8 cellular contexts compared by ENCODE assay signal in genomic region chr19:47863514-47863936, GRCh38. TPM values are rescaled to one million over a fixed set of nuclear protein-coding genes. Genes with fewer than 3 reads are reported as not detected.
DNase-seq lines count a peak whose midpoint lies in the region; ATAC-seq, FAIRE-seq and TF ChIP-seq lines count a peak whose summit lies in the region.

No MANE protein-coding gene starts in this region.

- H3K4me1 Mint-ChIP-seq in chondrocyte (ENCODE audit: low read depth): no peaks in the 10 kb centered on the region

- FAIRE-seq in GM19239 (lab: Jason Lieb, UNC): no peak

- POLR2A ChIA-PET in A673 (lab: Charles Lee; ENCODE audit: low non-redundant PET): no interaction called here

- H3K4me3 ChIP-seq in A673 (ENCODE audit: low read depth, low read length, poor library complexity, severe bottlenecking) (no peak overlapping the region), left lung (no peak overlapping the region)

- no peaks in the 10 kb centered on the region for H3K9me3 ChIP-seq in A673 (ENCODE audit: low read depth, low read length, poor library complexity, severe bottlenecking)
- no peaks in the 10 kb centered on the region for H3K9me3 ChIP-seq in left lung

- H3K36me3 ChIP-seq in A673 (ENCODE audit: insufficient read depth, low read length, poor library complexity, severe bottlenecking): no peaks in the 10 kb centered on the region
- no peaks in the 10 kb centered on the region for H3K36me3 ChIP-seq in left lung

- intact Hi-C loops in A673 (cut with micrococcal nuclease; ENCODE audit: unreplicated experiment): loop anchor here (1.0 kb wide), 1 partner anchor 50 kb away; no protein-coding TSS in a partner anchor
- intact Hi-C loops in left lung (cut with DNase I): no loop called here

- DNase-seq in A673 (ENCODE audit: low spot score) (peak; percentile 86), GM19239 (ENCODE audit: insufficient read length, low spot score) (peak; percentile 94), NCI-H510A (lab: John Stamatoyannopoulos, UW) (peak; percentile 14), chondrocyte (ENCODE audit: low spot score) (no peak), left lung (peak; percentile 75 to 94)
- DNase-seq in activated CD4-positive, alpha-beta T cell treated with anti-CD3 and anti-CD28 coated beads for 48 hours: peak; percentile 93
- peak; percentile 90 for DNase-seq in stimulated activated CD4-positive, alpha-beta T cell treated with anti-CD3 and anti-CD28 coated beads, Interleukin-4, amount 100 ng/mL, for 1 hour

- H3K36me3 Mint-ChIP-seq in chondrocyte (ENCODE audit: low read depth): no peaks in the 10 kb centered on the region

- H3K27me3 ChIP-seq in A673 (replicated peaks; ENCODE audit: insufficient read depth, low read depth, low read length, poor library complexity) (no peaks in the 10 kb centered on the region), left lung (peaks cover 0 to 24% of the 10 kb centered on the region in 2 donors)

- no peak overlapping the region for H3K27ac ChIP-seq in A673 (ENCODE audit: low read depth, low read length, poor library complexity, severe bottlenecking)
- no peak overlapping the region for H3K27ac ChIP-seq in left lung

- H3K4me1 ChIP-seq in A673 (ENCODE audit: insufficient read depth, low read length, poor library complexity, severe bottlenecking): no peaks in the 10 kb centered on the region
- no peaks in the 10 kb centered on the region for H3K4me1 ChIP-seq in left lung

- peaks cover 2% of the 10 kb centered on the region for H3K27me3 Mint-ChIP-seq in chondrocyte (ENCODE audit: low read depth)

- peaks cover 2% of the 10 kb centered on the region for H3K9me3 Mint-ChIP-seq in chondrocyte (ENCODE audit: low read depth)

- no TSS peak for BruUV-seq in A673 (replicated peaks; lab: Mats Ljungman, UMichigan)

- CTCF ChIA-PET in A673 (lab: Charles Lee): interaction anchor here (1.0 kb wide), 1 partner anchor 96 kb away, joined by 3 read pairs; no protein-coding TSS in a partner anchor

- H3K27ac Mint-ChIP-seq in chondrocyte (ENCODE audit: unreplicated experiment): no peak overlapping the region

- ATAC-seq in left lung (peak; percentile 99), HG02938 (IDR thresholded peaks at IDR 0.05; ENCODE audit: unreplicated experiment) (no peak)

- TF ChIP-seq CTCF in A673 (conservative IDR thresholded peaks at IDR 0.05; ENCODE audit: low read depth, low read length) (peak; percentile 99), chondrocyte (IDR thresholded peaks at IDR 0.05) (peak; percentile 98), left lung (IDR thresholded peaks at IDR 0.05) (peak; percentile 90 to 96)

- no peak overlapping the region for H3K4me3 Mint-ChIP-seq in chondrocyte (ENCODE audit: unreplicated experiment)

RNA-seq across cellular contexts. Expression of gene TPRX2, which starts 4.5 kb away (rescaled TPM):
- not detected in 2 replicates for total RNA-seq in A673 (2021)
- not detected in 3 replicates for total RNA-seq in chondrocyte
- total RNA-seq in left lung: not detected

RNA-seq across cellular contexts. Expression of gene SULT2A1, which starts 22.6 kb away (rescaled TPM):
- total RNA-seq in A673 (2021): not detected in 2 replicates
- total RNA-seq in chondrocyte: not detected in 3 replicates
- not detected for total RNA-seq in left lung

RNA-seq across cellular contexts. Expression of gene CRX, which starts 41.8 kb away (rescaled TPM):
- total RNA-seq in A673 (2021): not detected in 2 replicates
- not detected in 3 replicates for total RNA-seq in chondrocyte
- not detected for total RNA-seq in left lung

RNA-seq across cellular contexts. Expression of gene TPRX1, which starts 59.2 kb away (rescaled TPM):
- total RNA-seq in A673 (2021) (not detected in 2 replicates), chondrocyte (not detected in 3 replicates), left lung (not detected)
